Comparison of ENCODE assay signal across 1 cellular context in the genomic region with DNA sequence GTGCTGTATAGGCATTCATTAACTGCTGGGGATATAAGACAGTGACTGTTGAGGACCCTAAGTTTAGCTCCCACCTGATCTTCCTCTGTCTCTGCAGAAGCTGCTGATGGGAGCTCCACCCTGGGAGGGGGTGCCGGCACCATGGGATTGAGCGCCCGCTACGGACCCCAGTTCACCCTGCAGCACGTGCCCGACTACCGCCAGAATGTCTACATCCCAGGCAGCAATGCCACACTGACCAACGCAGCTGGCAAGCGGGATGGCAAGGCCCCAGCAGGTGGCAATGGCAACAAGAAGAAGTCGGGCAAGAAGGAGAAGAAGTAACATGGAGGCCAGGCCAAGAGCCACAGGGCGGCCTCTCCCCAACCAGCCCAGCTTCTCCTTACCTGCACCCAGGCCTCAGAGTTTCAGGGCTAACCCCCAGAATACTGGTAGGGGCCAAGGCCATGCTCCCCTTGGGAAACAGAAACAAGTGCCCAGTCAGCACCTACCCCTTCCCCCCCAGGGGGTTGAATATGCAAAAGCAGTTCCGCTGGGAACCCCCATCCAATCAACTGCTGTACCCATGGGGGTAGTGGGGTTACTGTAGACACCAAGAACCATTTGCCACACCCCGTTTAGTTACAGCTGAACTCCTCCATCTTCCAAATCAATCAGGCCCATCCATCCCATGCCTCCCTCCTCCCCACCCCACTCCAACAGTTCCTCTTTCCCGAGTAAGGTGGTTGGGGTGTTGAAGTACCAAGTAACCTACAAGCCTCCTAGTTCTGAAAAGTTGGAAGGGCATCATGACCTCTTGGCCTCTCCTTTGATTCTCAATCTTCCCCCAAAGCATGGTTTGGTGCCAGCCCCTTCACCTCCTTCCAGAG.
TF ChIP-seq lines count a peak whose summit lies in the region.

No MANE protein-coding gene starts in this region.

TF ChIP-seq in H1, 55 proteins besides CTCF, POLR2A, EP300 and RAD21:
- TF ChIP-seq NRF1 (IDR thresholded peaks at IDR 0.05; ENCODE audit: low read depth, low read length) (no peak), BACH1 (IDR thresholded peaks at IDR 0.05; ENCODE audit: low read length) (no peak)
